Comparison of ENCODE assay signal across 12 cellular contexts in genomic region chr12:124130717-124131670, GRCh38.
DNase-seq lines count a peak whose midpoint lies in the region; ATAC-seq and TF ChIP-seq lines count a peak whose summit lies in the region.
"Had no signal": no experiment of that assay in that cellular context is flagged by ENCODE, and none has a peak within 500 bp of the region (broad histone marks: within the 10 kb centered on the region; RNA-seq: fewer than 3 reads in every experiment).

No MANE protein-coding gene starts in this region.

- no peaks in the 10 kb centered on the region for H3K27me3 Mint-ChIP-seq in type B pancreatic cell
- H3K27me3 Mint-ChIP-seq: brain had no signal

- H3K4me3 Mint-ChIP-seq in type B pancreatic cell = peak overlapping the region; percentile 68
- H3K4me3 Mint-ChIP-seq: activated B cell treated with CpG ODN at 0.5 μM for 24 hours, brain had no signal

- no peaks in the 10 kb centered on the region for H3K27me3 ChIP-seq in breast epithelium

- no peaks in the 10 kb centered on the region for H3K4me1 ChIP-seq in breast epithelium

- H3K27ac ChIP-seq in breast epithelium = no peak overlapping the region

- intact Hi-C loops in breast epithelium (cut with DNase I; ENCODE audit: low total_unique reads) = no loop called here

- no peaks in the 10 kb centered on the region for H3K36me3 ChIP-seq in breast epithelium

- ATAC-seq in HG03108 (IDR thresholded peaks at IDR 0.05; ENCODE audit: unreplicated experiment) = peak; percentile 76

- H3K4me3 ChIP-seq in breast epithelium = no peak overlapping the region

- H3K9me3 Mint-ChIP-seq in type B pancreatic cell = no peaks in the 10 kb centered on the region
- H3K9me3 Mint-ChIP-seq: activated B cell treated with CpG ODN at 0.5 μM for 24 hours had no signal

- no peaks in the 10 kb centered on the region for H3K36me3 Mint-ChIP-seq in type B pancreatic cell
- H3K36me3 Mint-ChIP-seq: brain had no signal

- no peaks in the 10 kb centered on the region for H3K9me3 ChIP-seq in breast epithelium

- DNase-seq in T47D (ENCODE audit: low read depth in 1 of 2, low spot score in 1 of 2) (peak; percentile 32 to 80), breast epithelium (ENCODE audit: low spot score in 2 of 2) (no peak), SHP77 (lab: John Stamatoyannopoulos, UW) (peak; percentile 79 to 90), type B pancreatic cell (ENCODE audit: extremely low spot score, unreplicated experiment) (no peak), DMS 273 (lab: John Stamatoyannopoulos, UW; ENCODE audit: unreplicated experiment) (no peak), C1 segment of cervical spinal cord (lab: John Stamatoyannopoulos, UW) (no peak)
- DNase-seq in activated CD4-positive, CD25-positive, alpha-beta regulatory T cell (lab: John Stamatoyannopoulos, UW) = no peak
- DNase-seq: activated B cell treated with CpG ODN at 0.5 μM for 24 hours, hypothalamus, NCI-H1436 had no signal

- no peak for TF ChIP-seq POLR2A in breast epithelium (IDR thresholded peaks at IDR 0.05)

- peaks cover 46% of the 10 kb centered on the region for H3K4me1 Mint-ChIP-seq in type B pancreatic cell (ENCODE audit: unreplicated experiment)
- H3K4me1 Mint-ChIP-seq: activated B cell treated with CpG ODN at 0.5 μM for 24 hours had no signal

- TF ChIP-seq CTCF in breast epithelium (IDR thresholded peaks at IDR 0.05) (no peak), type B pancreatic cell (conservative IDR thresholded peaks at IDR 0.05) (no peak)

- peak overlapping the region; percentile 92 for H3K27ac Mint-ChIP-seq in type B pancreatic cell
- H3K27ac Mint-ChIP-seq: activated B cell treated with CpG ODN at 0.5 μM for 24 hours, brain had no signal

- in situ Hi-C loops in T47D (cut with HindIII; ENCODE audit: low pct_unique_long_range_greater_than_20kb, low sequenced_read_pairs) = no loop called here

Comparison
In these comparisons a context has a peak if more than half of its experiments do, and no peak if none do; other contexts are left out.
1. DNase-seq: peak in T47D (2 of 2) and SHP77 (2 of 2); none in breast epithelium (0 of 2), type B pancreatic cell (single experiment), DMS 273 (single experiment), C1 segment of cervical spinal cord (0 of 14) and activated CD4-positive, CD25-positive, alpha-beta regulatory T cell (0 of 4).